ENCODE assay signal across 8 cellular contexts in the genomic region with DNA sequence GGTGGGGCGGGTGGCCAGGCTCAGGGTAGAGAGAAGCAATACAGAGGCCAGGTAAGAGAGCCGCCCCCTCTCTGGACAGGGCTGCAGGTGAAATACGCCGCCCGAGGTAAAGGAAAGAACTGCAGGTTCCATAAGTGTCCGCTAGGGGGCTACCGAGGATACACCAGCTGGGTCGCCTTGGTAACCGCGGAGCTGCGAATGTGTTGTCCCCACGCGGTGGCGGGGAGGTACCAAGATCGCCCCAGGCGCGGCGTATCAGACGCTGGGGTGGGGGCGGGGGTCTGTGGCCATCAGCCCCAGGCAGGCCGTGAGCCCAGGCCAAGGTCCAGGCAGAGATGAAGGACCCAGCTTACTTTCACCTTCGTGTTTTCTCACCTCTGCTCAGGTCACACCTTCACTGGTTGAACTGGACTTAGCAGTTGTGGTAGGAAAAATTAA. TPM values are rescaled to one million over a fixed set of nuclear protein-coding genes. Genes with fewer than 3 reads are reported as not detected.
DNase-seq lines count a peak whose midpoint lies in the region; ATAC-seq lines count a peak whose summit lies in the region.

No MANE protein-coding gene starts in this region.

- intact Hi-C loops in left colon (cut with DNase I, micrococcal nuclease), result loop anchor here in 1 of 2 donors (10.0 kb wide), 2 partner anchors 274 to 604 kb away; no protein-coding TSS in a partner anchor

- DNase-seq in ACHN (peak; percentile 88), NCI-H524 (lab: John Stamatoyannopoulos, UW) (peak; percentile 79 to 94), cerebellar cortex (ENCODE audit: low spot score) (peak; percentile 84), left colon (peak; percentile 82 to 94)
- peak; percentile 76 to 79 for DNase-seq in activated CD4-positive, alpha-beta T cell treated with anti-CD3 and anti-CD28 coated beads for 24 hours (ENCODE audit: low read depth in 2 of 2)
- DNase-seq in stimulated activated CD4-positive, alpha-beta T cell treated with anti-CD3 and anti-CD28 coated beads, Interleukin-2, amount 100 ng/mL, for 4 hours (ENCODE audit: low read depth), result peak; percentile 78

- ATAC-seq in GM18867 (IDR thresholded peaks at IDR 0.05; ENCODE audit: unreplicated experiment) (peak; percentile 79), HG03439 (IDR thresholded peaks at IDR 0.05; ENCODE audit: unreplicated experiment) (peak; percentile 81), left colon (peak; percentile 95)

- in situ Hi-C loops in ACHN (cut with HindIII; ENCODE audit: low pct_ligation_motif_present, low pct_unique_long_range_greater_than_20kb, low sequenced_read_pairs), result no loop called here

RNA-seq across cellular contexts. Expression of a gene that starts 18.4 kb away (rescaled TPM):
- 1 to 10 TPM; 8.4 to 9.0 TPM for total RNA-seq in left colon

Comparison
In these comparisons a context has a peak if more than half of its experiments do, and no peak if none do; other contexts are left out.
1. Peak in every context shown above with its lines: DNase-seq and ATAC-seq.